Comparison of ENCODE assay signal across 22 cellular contexts in genomic region chr20:37864275-37864674, GRCh38. TPM values are rescaled to one million over a fixed set of nuclear protein-coding genes. Genes with fewer than 3 reads are reported as not detected.
DNase-seq lines count a peak whose midpoint lies in the region; ATAC-seq and TF ChIP-seq lines count a peak whose summit lies in the region.
"Had no signal": no experiment of that assay in that cellular context is flagged by ENCODE, and none has a peak within 500 bp of the region (broad histone marks: within the 10 kb centered on the region; RNA-seq: fewer than 3 reads in every experiment).

No MANE protein-coding gene starts in this region.

- peak; percentile 70 for TF ChIP-seq EP300 in neural cell (conservative IDR thresholded peaks at IDR 0.05; ENCODE audit: poor library complexity, severe bottlenecking)
- no peak for TF ChIP-seq EP300 in suprapubic skin (IDR thresholded peaks at IDR 0.05)

- TF ChIP-seq CTCF in VCaP (conservative IDR thresholded peaks at IDR 0.05) (no peak), endodermal cell (conservative IDR thresholded peaks at IDR 0.05) (no peak), neural cell (IDR thresholded peaks at IDR 0.05; ENCODE audit: poor library complexity, severe bottlenecking) (no peak), suprapubic skin (IDR thresholded peaks at IDR 0.05) (no peak)

- no peaks in the 10 kb centered on the region for H3F3A ChIP-seq in neural cell (ENCODE audit: insufficient read depth, low read length, poor library complexity, severe bottlenecking)

- H3K27me3 Mint-ChIP-seq in endodermal cell (ENCODE audit: insufficient read depth) = no peaks in the 10 kb centered on the region
- H3K27me3 Mint-ChIP-seq in activated naive CD4-positive, alpha-beta T cell treated with anti-CD3 and anti-CD28 coated beads, Interleukin-2, amount 10 ng/mL, durations not matched to agents 7 days and 5 days = no peaks in the 10 kb centered on the region
- H3K27me3 Mint-ChIP-seq in activated T-helper 17 cell treated with anti-CD3 and anti-CD28 coated beads, Interleukin-2, amount 50 U/mL, for 72 hours = no peaks in the 10 kb centered on the region

- WGBS in endodermal cell (ENCODE audit: insufficient coverage in 1 of 2, insufficient read length in 1 of 2), 2 experiments = 72 to 88% methylated on average over 2 to 7 of the region's 7 CpGs
- 65% methylated on average over 6 of the region's 7 CpGs for WGBS in suprapubic skin

- H3K9me3 ChIP-seq in endodermal cell (ENCODE audit: control insufficient read depth, low read length) = peaks cover 8% of the 10 kb centered on the region
- no peaks in the 10 kb centered on the region for H3K9me3 ChIP-seq in neural cell (ENCODE audit: low read length)
- no peaks in the 10 kb centered on the region for H3K9me3 ChIP-seq in suprapubic skin
- H3K9me3 ChIP-seq: BLaER1 treated with 17β-estradiol and CSF1 and Interleukin-3, amounts not matched to agents 10 nM and 100 nM had no signal

- H3K4me2 ChIP-seq in neural cell (ENCODE audit: low read length) = peak overlapping the region; percentile 44
- H3K4me2 ChIP-seq: BLaER1 treated with 17β-estradiol and CSF1 and Interleukin-3, amounts not matched to agents 10 nM and 100 nM had no signal

- H3K9me2 ChIP-seq in neural cell (ENCODE audit: insufficient read depth, low read length) = no peaks in the 10 kb centered on the region

- no peaks in the 10 kb centered on the region for H3K79me2 ChIP-seq in neural cell (replicated peaks; ENCODE audit: insufficient read depth, low read length)

- DNase-seq in endodermal cell = no peak
- DNase-seq in suprapubic skin (ENCODE audit: low spot score in 2 of 2) = peak; percentile 35 to 40
- no peak for DNase-seq in activated naive CD4-positive, alpha-beta T cell treated with anti-CD3 and anti-CD28 coated beads, Interleukin-2, amount 10 ng/mL, durations not matched to agents 7 days and 5 days
- DNase-seq: CD8-positive, alpha-beta memory T cell; DMS53; EL; H7; HFFc6; NCI-H1417; NCI-H187; NCI-H2227 treated with DMSO at 0.1 percent for 48 hours; NCI-H524; NCI-H82; OCI-M1; SHP77 treated with DMSO at 0.1 percent for 48 hours had no signal

- H3K9me3 Mint-ChIP-seq in endodermal cell = peaks cover 6% of the 10 kb centered on the region
- no peaks in the 10 kb centered on the region for H3K9me3 Mint-ChIP-seq in activated naive CD4-positive, alpha-beta T cell treated with anti-CD3 and anti-CD28 coated beads, Interleukin-2, amount 10 ng/mL, durations not matched to agents 7 days and 5 days
- H3K9me3 Mint-ChIP-seq in activated T-helper 17 cell treated with anti-CD3 and anti-CD28 coated beads, Interleukin-2, amount 50 U/mL, for 72 hours = no peaks in the 10 kb centered on the region
- H3K9me3 Mint-ChIP-seq: CD8-positive, alpha-beta memory T cell; HFFc6 had no signal

- H3K9ac ChIP-seq in endodermal cell (ENCODE audit: extremely low read depth, low read length, poor library complexity, severe bottlenecking) = no peak overlapping the region
- peak overlapping the region; percentile 64 for H3K9ac ChIP-seq in neural cell (ENCODE audit: low read length)
- H3K9ac ChIP-seq: BLaER1 treated with 17β-estradiol and CSF1 and Interleukin-3, amounts not matched to agents 10 nM and 100 nM had no signal

- no peak overlapping the region for H3K27ac Mint-ChIP-seq in endodermal cell
- H3K27ac Mint-ChIP-seq in activated naive CD4-positive, alpha-beta T cell treated with anti-CD3 and anti-CD28 coated beads, Interleukin-2, amount 10 ng/mL, durations not matched to agents 7 days and 5 days = no peak overlapping the region
- no peak overlapping the region for H3K27ac Mint-ChIP-seq in activated T-helper 17 cell treated with anti-CD3 and anti-CD28 coated beads, Interleukin-2, amount 50 U/mL, for 72 hours
- H3K27ac Mint-ChIP-seq: HFFc6 had no signal

- no peak overlapping the region for H3K4me3 Mint-ChIP-seq in endodermal cell
- no peak overlapping the region for H3K4me3 Mint-ChIP-seq in activated naive CD4-positive, alpha-beta T cell treated with anti-CD3 and anti-CD28 coated beads, Interleukin-2, amount 10 ng/mL, durations not matched to agents 7 days and 5 days
- no peak overlapping the region for H3K4me3 Mint-ChIP-seq in activated T-helper 17 cell treated with anti-CD3 and anti-CD28 coated beads, Interleukin-2, amount 50 U/mL, for 72 hours
- H3K4me3 Mint-ChIP-seq: CD8-positive, alpha-beta memory T cell; HFFc6 had no signal

- CTCF ChIA-PET in activated naive CD4-positive, alpha-beta T cell treated with anti-CD3 and anti-CD28 coated beads, Interleukin-2, amount 10 ng/mL, durations not matched to agents 7 days and 5 days (lab: Charles Lee) = no interaction called here

- H3K4me3 ChIP-seq in endodermal cell (ENCODE audit: low read length) = no peak overlapping the region
- peak overlapping the region; percentile 48 for H3K4me3 ChIP-seq in neural cell (ENCODE audit: low read length)
- no peak overlapping the region for H3K4me3 ChIP-seq in suprapubic skin
- H3K4me3 ChIP-seq: BLaER1 treated with 17β-estradiol and CSF1 and Interleukin-3, amounts not matched to agents 10 nM and 100 nM; GM12878 had no signal

- H3K27me3 ChIP-seq in endodermal cell (ENCODE audit: control insufficient read depth, insufficient read depth, low read length, poor library complexity, severe bottlenecking) (no peaks in the 10 kb centered on the region), neural cell (ENCODE audit: insufficient read depth, low read depth, low read length) (no peaks in the 10 kb centered on the region), suprapubic skin (no peaks in the 10 kb centered on the region)
- H3K27me3 ChIP-seq: BLaER1 treated with 17β-estradiol and CSF1 and Interleukin-3, amounts not matched to agents 10 nM and 100 nM had no signal

- peaks cover 46% of the 10 kb centered on the region for H3K36me3 Mint-ChIP-seq in endodermal cell (ENCODE audit: low read depth)
- peaks cover 8% of the 10 kb centered on the region for H3K36me3 Mint-ChIP-seq in activated naive CD4-positive, alpha-beta T cell treated with anti-CD3 and anti-CD28 coated beads, Interleukin-2, amount 10 ng/mL, durations not matched to agents 7 days and 5 days
- peaks cover 55% of the 10 kb centered on the region for H3K36me3 Mint-ChIP-seq in activated T-helper 17 cell treated with anti-CD3 and anti-CD28 coated beads, Interleukin-2, amount 50 U/mL, for 72 hours (ENCODE audit: low read depth)

- peaks cover 3% of the 10 kb centered on the region for H3K4me1 ChIP-seq in endodermal cell (ENCODE audit: control insufficient read depth, insufficient read depth, low read length)
- H3K4me1 ChIP-seq in suprapubic skin = no peaks in the 10 kb centered on the region

- no peak for ATAC-seq in GM19328 (IDR thresholded peaks at IDR 0.05; ENCODE audit: unreplicated experiment)
- ATAC-seq in activated T-helper 17 cell treated with anti-CD3 and anti-CD28 coated beads, Interleukin-2, amount 50 U/mL, for 72 hours (replicated peaks) = no peak
- ATAC-seq: GM12878 had no signal

- H3K27ac ChIP-seq in VCaP (peak overlapping the region; percentile 28), endodermal cell (ENCODE audit: low read depth, low read length) (peak overlapping the region; percentile 44), neural cell (ENCODE audit: low read length) (peak overlapping the region; percentile 91), suprapubic skin (no peak overlapping the region)
- H3K27ac ChIP-seq: BLaER1 treated with 17β-estradiol and CSF1 and Interleukin-3, amounts not matched to agents 10 nM and 100 nM had no signal

- TF ChIP-seq POLR2A in suprapubic skin (IDR thresholded peaks at IDR 0.05) = no peak

- peaks cover 15% of the 10 kb centered on the region for H3K4me1 Mint-ChIP-seq in endodermal cell
- no peaks in the 10 kb centered on the region for H3K4me1 Mint-ChIP-seq in activated naive CD4-positive, alpha-beta T cell treated with anti-CD3 and anti-CD28 coated beads, Interleukin-2, amount 10 ng/mL, durations not matched to agents 7 days and 5 days
- no peaks in the 10 kb centered on the region for H3K4me1 Mint-ChIP-seq in activated T-helper 17 cell treated with anti-CD3 and anti-CD28 coated beads, Interleukin-2, amount 50 U/mL, for 72 hours
- H3K4me1 Mint-ChIP-seq: CD8-positive, alpha-beta memory T cell had no signal

- H3K36me3 ChIP-seq in endodermal cell (ENCODE audit: control insufficient read depth, insufficient read depth, low read length) (peaks cover 37% of the 10 kb centered on the region), neural cell (ENCODE audit: insufficient read depth, low read length) (no peaks in the 10 kb centered on the region), suprapubic skin (peaks cover 56% of the 10 kb centered on the region)

- peak overlapping the region; percentile 19 for H2AFZ ChIP-seq in neural cell (ENCODE audit: low read depth, low read length)

- no peaks in the 10 kb centered on the region for H4K20me1 ChIP-seq in neural cell (ENCODE audit: insufficient read depth)

- TF ChIP-seq RAD21 in neural cell (conservative IDR thresholded peaks at IDR 0.05) = no peak

TF ChIP-seq in neural cell, 6 proteins besides CTCF, POLR2A, EP300 and RAD21 (continues in another document):
- no peak for TF ChIP-seq TAF1 (IDR thresholded peaks at IDR 0.05; ENCODE audit: low read depth)
- TF ChIP-seq SMC3 (conservative IDR thresholded peaks at IDR 0.05; ENCODE audit: poor library complexity) = peak; percentile 29
- peak; percentile 37 for TF ChIP-seq POLR2AphosphoS5 (IDR thresholded peaks at IDR 0.05)

RNA-seq across cellular contexts. Expression of gene VSTM2L, which starts 38.7 kb away (rescaled TPM):
- total RNA-seq in endodermal cell = 1 to 10 TPM; 1.4 to 2.9 TPM
- 27.8 TPM for polyA plus RNA-seq in endodermal cell (2013, experiment 1 of 2)
- polyA plus RNA-seq in endodermal cell (2013, experiment 2 of 2) = 22.4 TPM
- polyA plus RNA-seq in neural cell = 21.5 and 22.1 TPM in 2 replicates
- polyA minus RNA-seq in neural cell = 11.7 and 13.4 TPM in 2 replicates
- 1 to 10 TPM in 1 of 4 donors, under 1 TPM in 1, not detected in 2; 0.78 to 1.4 TPM for total RNA-seq in suprapubic skin
- total RNA-seq in activated T-helper 17 cell treated with anti-CD3 and anti-CD28 coated beads, Interleukin-2, amount 50 U/mL, for 72 hours = not detected
- total RNA-seq: CD8-positive, alpha-beta memory T cell; HT-29 had no signal
- polyA plus RNA-seq: CD8-positive, alpha-beta memory T cell had no signal

Comparison
In these comparisons a context has a peak if more than half of its experiments do, and no peak if none do; other contexts are left out.
1. DNase-seq: peak in suprapubic skin (2 of 2); none in endodermal cell (single experiment) and activated naive CD4-positive, alpha-beta T cell treated with anti-CD3 and anti-CD28 coated beads, Interleukin-2, amount 10 ng/mL, durations not matched to agents 7 days and 5 days (single experiment).